In genomic region chr1:50505427-50505826, GRCh38 we compare ENCODE assay signal across 2 cellular contexts.
A peak's percentile ranks its signal among the peaks of the same experiment; 100 is the strongest.
TF ChIP-seq lines count a peak whose summit lies in the region.

No MANE protein-coding gene starts in this region.

TF ChIP-seq in GM12878, 131 proteins besides CTCF, POLR2A, EP300 and RAD21 (continued from another document):
- TF ChIP-seq, protein P1, sequence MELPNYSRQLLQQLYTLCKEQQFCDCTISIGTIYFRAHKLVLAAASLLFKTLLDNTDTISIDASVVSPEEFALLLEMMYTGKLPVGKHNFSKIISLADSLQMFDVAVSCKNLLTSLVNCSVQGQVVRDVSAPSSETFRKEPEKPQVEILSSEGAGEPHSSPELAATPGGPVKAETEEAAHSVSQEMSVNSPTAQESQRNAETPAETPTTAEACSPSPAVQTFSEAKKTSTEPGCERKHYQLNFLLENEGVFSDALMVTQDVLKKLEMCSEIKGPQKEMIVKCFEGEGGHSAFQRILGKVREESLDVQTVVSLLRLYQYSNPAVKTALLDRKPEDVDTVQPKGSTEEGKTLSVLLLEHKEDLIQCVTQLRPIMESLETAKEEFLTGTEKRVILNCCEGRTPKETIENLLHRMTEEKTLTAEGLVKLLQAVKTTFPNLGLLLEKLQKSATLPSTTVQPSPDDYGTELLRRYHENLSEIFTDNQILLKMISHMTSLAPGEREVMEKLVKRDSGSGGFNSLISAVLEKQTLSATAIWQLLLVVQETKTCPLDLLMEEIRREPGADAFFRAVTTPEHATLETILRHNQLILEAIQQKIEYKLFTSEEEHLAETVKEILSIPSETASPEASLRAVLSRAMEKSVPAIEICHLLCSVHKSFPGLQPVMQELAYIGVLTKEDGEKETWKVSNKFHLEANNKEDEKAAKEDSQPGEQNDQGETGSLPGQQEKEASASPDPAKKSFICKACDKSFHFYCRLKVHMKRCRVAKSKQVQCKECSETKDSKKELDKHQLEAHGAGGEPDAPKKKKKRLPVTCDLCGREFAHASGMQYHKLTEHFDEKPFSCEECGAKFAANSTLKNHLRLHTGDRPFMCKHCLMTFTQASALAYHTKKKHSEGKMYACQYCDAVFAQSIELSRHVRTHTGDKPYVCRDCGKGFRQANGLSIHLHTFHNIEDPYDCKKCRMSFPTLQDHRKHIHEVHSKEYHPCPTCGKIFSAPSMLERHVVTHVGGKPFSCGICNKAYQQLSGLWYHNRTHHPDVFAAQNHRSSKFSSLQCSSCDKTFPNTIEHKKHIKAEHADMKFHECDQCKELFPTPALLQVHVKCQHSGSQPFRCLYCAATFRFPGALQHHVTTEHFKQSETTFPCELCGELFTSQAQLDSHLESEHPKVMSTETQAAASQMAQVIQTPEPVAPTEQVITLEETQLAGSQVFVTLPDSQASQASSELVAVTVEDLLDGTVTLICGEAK (IDR thresholded peaks at IDR 0.05; ENCODE audit: borderline replicate concordance) = peak; percentile 64

TF ChIP-seq in K562, 482 proteins besides CTCF, POLR2A, EP300 and RAD21 (continued from another document):
- TF ChIP-seq, protein P1 (IDR thresholded peaks at IDR 0.05) = peak; percentile 88
- TF ChIP-seq, protein P1 (CRISPR knock-in tag; IDR thresholded peaks at IDR 0.05) = peak; percentile 79
TF ChIP-seq in K562: peak in this region for 1.
